Comparison of ENCODE assay signal across 14 cellular contexts in genomic region chr1:164774413-164774812, GRCh38.
DNase-seq lines count a peak whose midpoint lies in the region; ATAC-seq and TF ChIP-seq lines count a peak whose summit lies in the region.
"Had no signal": no experiment of that assay in that cellular context is flagged by ENCODE, and none has a peak within 500 bp of the region (broad histone marks: within the 10 kb centered on the region; RNA-seq: fewer than 3 reads in every experiment).

No MANE protein-coding gene starts in this region.

- no peaks in the 10 kb centered on the region for H3K79me2 ChIP-seq in osteoblast (ENCODE audit: insufficient read depth, low read length)

- no peak for ATAC-seq in GM21423 (IDR thresholded peaks at IDR 0.05; ENCODE audit: unreplicated experiment)
- ATAC-seq in GM21723 (IDR thresholded peaks at IDR 0.05; ENCODE audit: unreplicated experiment) = no peak

- H4K20me1 ChIP-seq in osteoblast (ENCODE audit: insufficient read depth, low read length) = no peaks in the 10 kb centered on the region

- H3K27me3 Mint-ChIP-seq in HFFc6 (ENCODE audit: insufficient read depth) (peaks cover 2% of the 10 kb centered on the region; the same call in 1 of the 2 replicates), chondrocyte (ENCODE audit: low read depth) (no peaks in the 10 kb centered on the region)
- H3K27me3 Mint-ChIP-seq: activated B cell treated with CpG ODN at 0.5 μM for 24 hours; activated T-cell treated with anti-CD3 and anti-CD28 coated beads, Interleukin-2, amount 50 U/mL, for 24 hours had no signal

- H3K9me3 ChIP-seq in BE2C = no peaks in the 10 kb centered on the region
- H3K9me3 ChIP-seq in osteoblast (ENCODE audit: low read depth, low read length) = no peaks in the 10 kb centered on the region
- H3K9me3 ChIP-seq: thyroid gland had no signal

- no peak for DNase-seq in BE2C
- DNase-seq in HFFc6 = no peak
- DNase-seq in chondrocyte (ENCODE audit: low spot score) = no peak
- no peak for DNase-seq in osteoblast (ENCODE audit: insufficient read length, low spot score, missing footprints)
- no peak for DNase-seq in SKM-1 treated with dmso at 0.1 percent for 144 hours (lab: John Stamatoyannopoulos, UW; ENCODE audit: unreplicated experiment)
- no peak for DNase-seq in hypothalamus (lab: John Stamatoyannopoulos, UW)
- DNase-seq: activated B cell treated with CpG ODN at 0.5 μM for 24 hours; activated T-cell treated with anti-CD3 and anti-CD28 coated beads, Interleukin-2, amount 50 U/mL, for 24 hours; anterior cingulate cortex; islet precursor cell; SHP77; thyroid gland had no signal

- no peak overlapping the region for H3K4me3 Mint-ChIP-seq in HFFc6
- H3K4me3 Mint-ChIP-seq in chondrocyte (ENCODE audit: unreplicated experiment) = no peak overlapping the region
- H3K4me3 Mint-ChIP-seq: activated B cell treated with CpG ODN at 0.5 μM for 24 hours; activated T-cell treated with anti-CD3 and anti-CD28 coated beads, Interleukin-2, amount 50 U/mL, for 24 hours had no signal

- H3K4me3 ChIP-seq in BE2C (ENCODE audit: low read depth, low read length) (no peak overlapping the region), osteoblast (ENCODE audit: insufficient read depth, low read length) (no peak overlapping the region)
- H3K4me3 ChIP-seq: thyroid gland had no signal

- H3K27ac Mint-ChIP-seq in HFFc6 (no peak overlapping the region), chondrocyte (ENCODE audit: unreplicated experiment) (no peak overlapping the region)
- H3K27ac Mint-ChIP-seq: activated B cell treated with CpG ODN at 0.5 μM for 24 hours; activated T-cell treated with anti-CD3 and anti-CD28 coated beads, Interleukin-2, amount 50 U/mL, for 24 hours had no signal

- H3K4me2 ChIP-seq in osteoblast (ENCODE audit: insufficient read depth, low read length) = no peak overlapping the region

- H3K9me3 Mint-ChIP-seq in HFFc6 = no peaks in the 10 kb centered on the region
- H3K9me3 Mint-ChIP-seq in chondrocyte (ENCODE audit: low read depth) = no peaks in the 10 kb centered on the region
- H3K9me3 Mint-ChIP-seq: activated B cell treated with CpG ODN at 0.5 μM for 24 hours; activated T-cell treated with anti-CD3 and anti-CD28 coated beads, Interleukin-2, amount 50 U/mL, for 24 hours had no signal

- TF ChIP-seq CTCF in BE2C (IDR thresholded peaks at IDR 0.05; ENCODE audit: low read depth, low read length) (peak; percentile 21; the same call in 1 of the 2 replicates), HFFc6 (IDR thresholded peaks at IDR 0.05) (peak; percentile 45; the same call in 1 of the 2 replicates), chondrocyte (IDR thresholded peaks at IDR 0.05) (peak; percentile 30), osteoblast (IDR thresholded peaks at IDR 0.05; ENCODE audit: extremely low read depth, low read depth, low read length) (peak; percentile 11)

- H3K27ac ChIP-seq in osteoblast (ENCODE audit: low read depth, low read length) = no peak overlapping the region

- peaks cover 65% of the 10 kb centered on the region for H3K4me1 Mint-ChIP-seq in HFFc6 (ENCODE audit: low read depth)
- H3K4me1 Mint-ChIP-seq in chondrocyte (ENCODE audit: low read depth) = peaks cover 42% of the 10 kb centered on the region
- H3K4me1 Mint-ChIP-seq: activated B cell treated with CpG ODN at 0.5 μM for 24 hours had no signal

- H3K36me3 Mint-ChIP-seq in HFFc6 (ENCODE audit: low read depth) = 0 out of 2 replicates have a peak, but pooled peaks cover 16% of the 10 kb centered on the region
- H3K36me3 Mint-ChIP-seq in chondrocyte (ENCODE audit: low read depth) = no peaks in the 10 kb centered on the region

- H3K27me3 ChIP-seq in BE2C (no peaks in the 10 kb centered on the region), osteoblast (ENCODE audit: insufficient read depth, low read length) (no peaks in the 10 kb centered on the region)
- H3K27me3 ChIP-seq: thyroid gland had no signal

- no peak overlapping the region for H2AFZ ChIP-seq in osteoblast (ENCODE audit: low read length)

- H3K4me1 ChIP-seq in BE2C = peaks cover 25% of the 10 kb centered on the region
- H3K4me1 ChIP-seq in osteoblast (ENCODE audit: insufficient read depth, low read length) = peaks cover 22% of the 10 kb centered on the region

- H3K36me3 ChIP-seq in BE2C = no peaks in the 10 kb centered on the region
- H3K36me3 ChIP-seq in osteoblast (ENCODE audit: insufficient read depth, low read length) = no peaks in the 10 kb centered on the region
- H3K36me3 ChIP-seq: thyroid gland had no signal
